ENCODE assay signal across 22 cellular contexts in the genomic region with DNA sequence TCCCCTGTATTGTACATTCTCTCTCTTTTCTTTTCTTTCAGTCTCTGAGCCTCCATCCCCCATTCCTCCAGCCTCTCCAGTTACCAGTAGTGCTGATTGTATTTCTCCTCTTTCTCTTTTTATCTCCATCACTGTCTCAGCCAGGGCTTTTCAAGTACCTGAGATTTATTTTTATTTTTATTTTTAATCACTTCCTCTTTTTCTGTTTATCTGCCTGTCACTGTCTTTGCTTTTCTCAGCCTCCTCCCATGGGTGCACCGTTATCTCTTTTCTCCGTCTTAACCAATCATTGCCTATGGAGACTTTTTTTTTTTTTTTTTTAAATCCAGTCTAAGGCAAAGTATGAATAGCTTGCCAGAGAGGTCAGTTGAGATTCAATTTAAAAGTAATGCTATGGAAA.
DNase-seq lines count a peak whose midpoint lies in the region; ATAC-seq and TF ChIP-seq lines count a peak whose summit lies in the region.
"Had no signal": no experiment of that assay in that cellular context is flagged by ENCODE, and none has a peak within 500 bp of the region (broad histone marks: within the 10 kb centered on the region; RNA-seq: fewer than 3 reads in every experiment).

No MANE protein-coding gene starts in this region.

- no peak for TF ChIP-seq EP300 in ovary (IDR thresholded peaks at IDR 0.05)

- H3K36me3 ChIP-seq in breast epithelium (no peaks in the 10 kb centered on the region), ovary (no peaks in the 10 kb centered on the region)
- H3K36me3 ChIP-seq: HAP-1, SJSA1 had no signal

- DNase-seq in left kidney (ENCODE audit: low read depth, low spot score) (peak; percentile 38), omental fat pad (ENCODE audit: low spot score) (no peak), breast epithelium (ENCODE audit: low spot score in 2 of 2) (no peak), ovary (no peak)
- no peak for DNase-seq in CD4-positive, alpha-beta T cell
- DNase-seq: ACHN; Calu3; CD4-positive, CD25-positive, alpha-beta regulatory T cell; DMS79 treated with DMSO at 0.1 percent for 48 hours; NCI-H1048; NCI-H146; NCI-H2107; NCI-H345; NCI-H69; NK-92 treated with Interleukin-12 subunit alpha and Interleukin-12 subunit beta, amount 100 ng/mL, for 24 hours; SW 1271 had no signal

- no peak for TF ChIP-seq CTCF in CD4-positive, alpha-beta T cell (IDR thresholded peaks at IDR 0.05)
- TF ChIP-seq CTCF in omental fat pad (IDR thresholded peaks at IDR 0.05) (no peak), breast epithelium (IDR thresholded peaks at IDR 0.05) (no peak), ovary (IDR thresholded peaks at IDR 0.05) (no peak)

- no peaks in the 10 kb centered on the region for H3K27me3 Mint-ChIP-seq in CD4-positive, alpha-beta T cell
- H3K27me3 Mint-ChIP-seq: CD4-positive, CD25-positive, alpha-beta regulatory T cell had no signal

- H3K27me3 ChIP-seq in CD4-positive, alpha-beta T cell (ENCODE audit: control insufficient read depth, insufficient read depth, low read length) = no peaks in the 10 kb centered on the region
- H3K27me3 ChIP-seq in breast epithelium = no peaks in the 10 kb centered on the region
- H3K27me3 ChIP-seq in ovary = no peaks in the 10 kb centered on the region

- CTCF ChIA-PET in CD4-positive, alpha-beta T cell (lab: Charles Lee) = no interaction called here

- peak; percentile 40 for ATAC-seq in GM18858 (IDR thresholded peaks at IDR 0.05; ENCODE audit: unreplicated experiment)
- peak; percentile 48 for ATAC-seq in HG02852 (IDR thresholded peaks at IDR 0.05; ENCODE audit: unreplicated experiment)
- ATAC-seq in HG03565 (IDR thresholded peaks at IDR 0.05; ENCODE audit: unreplicated experiment) = peak; percentile 48
- no peak for ATAC-seq in CD4-positive, alpha-beta T cell (ENCODE audit: poor library complexity)
- ATAC-seq in omental fat pad (ENCODE audit: low FRiP score) = no peak

- H3K27ac Mint-ChIP-seq in CD4-positive, alpha-beta T cell = no peak overlapping the region
- H3K27ac Mint-ChIP-seq: T-helper 2 cell treated with Interferon-gamma antibody and Interleukin-4, amounts not matched to agents 5 μg/mL and 100 μg/mL, for 36 hours had no signal

- no peaks in the 10 kb centered on the region for H3K9me3 Mint-ChIP-seq in CD4-positive, alpha-beta T cell
- H3K9me3 Mint-ChIP-seq: T-helper 2 cell treated with Interferon-gamma antibody and Interleukin-4, amounts not matched to agents 5 μg/mL and 100 μg/mL, for 36 hours had no signal

- no peak overlapping the region for H3K4me3 ChIP-seq in breast epithelium
- no peak overlapping the region for H3K4me3 ChIP-seq in ovary
- H3K4me3 ChIP-seq: HAP-1, SJSA1 had no signal

- TF ChIP-seq POLR2A in breast epithelium (IDR thresholded peaks at IDR 0.05) (no peak), ovary (IDR thresholded peaks at IDR 0.05) (no peak)

- H3K27ac ChIP-seq in CD4-positive, alpha-beta T cell (ENCODE audit: low read depth, low read length) = no peak overlapping the region
- H3K27ac ChIP-seq in breast epithelium (no peak overlapping the region), ovary (no peak overlapping the region)
- H3K27ac ChIP-seq: SJSA1 had no signal

- 88 to 90% (median 88%) methylated on average over 2 of the region's 2 CpGs for WGBS in ovary, 3 donors

- H3K4me1 Mint-ChIP-seq in CD4-positive, alpha-beta T cell (ENCODE audit: low read depth) = no peaks in the 10 kb centered on the region
- H3K4me1 Mint-ChIP-seq: CD4-positive, CD25-positive, alpha-beta regulatory T cell had no signal

- intact Hi-C loops in CD4-positive, alpha-beta T cell (cut with DNase I, micrococcal nuclease) = no loop called here
- intact Hi-C loops in breast epithelium (cut with DNase I; ENCODE audit: low total_unique reads) (no loop called here), ovary (cut with DNase I) (no loop called here)

- no peak overlapping the region for H3K4me3 Mint-ChIP-seq in CD4-positive, alpha-beta T cell
- H3K4me3 Mint-ChIP-seq: CD4-positive, CD25-positive, alpha-beta regulatory T cell; T-helper 2 cell treated with Interferon-gamma antibody and Interleukin-4, amounts not matched to agents 5 μg/mL and 100 μg/mL, for 36 hours had no signal

- no peaks in the 10 kb centered on the region for H3K36me3 Mint-ChIP-seq in CD4-positive, alpha-beta T cell (ENCODE audit: low read depth)
- H3K36me3 Mint-ChIP-seq: CD4-positive, CD25-positive, alpha-beta regulatory T cell had no signal

- POLR2A ChIA-PET in CD4-positive, alpha-beta T cell (lab: Charles Lee) = no interaction called here

- no peaks in the 10 kb centered on the region for H3K4me1 ChIP-seq in breast epithelium
- no peaks in the 10 kb centered on the region for H3K4me1 ChIP-seq in ovary (ENCODE audit: insufficient read depth)
- H3K4me1 ChIP-seq: HAP-1, SJSA1 had no signal

- H3K9me3 ChIP-seq in CD4-positive, alpha-beta T cell (ENCODE audit: control insufficient read depth, low read length) = no peaks in the 10 kb centered on the region
- H3K9me3 ChIP-seq in breast epithelium (no peaks in the 10 kb centered on the region), ovary (no peaks in the 10 kb centered on the region)
- H3K9me3 ChIP-seq: HAP-1, SJSA1 had no signal

Comparison
In these comparisons a context has a peak if more than half of its experiments do, and no peak if none do; other contexts are left out.
1. ATAC-seq: peak in GM18858 (single experiment), HG02852 (single experiment) and HG03565 (single experiment); none in CD4-positive, alpha-beta T cell (single experiment) and omental fat pad (single experiment).